ENCODE assay signal across 8 cellular contexts in the genomic region with DNA sequence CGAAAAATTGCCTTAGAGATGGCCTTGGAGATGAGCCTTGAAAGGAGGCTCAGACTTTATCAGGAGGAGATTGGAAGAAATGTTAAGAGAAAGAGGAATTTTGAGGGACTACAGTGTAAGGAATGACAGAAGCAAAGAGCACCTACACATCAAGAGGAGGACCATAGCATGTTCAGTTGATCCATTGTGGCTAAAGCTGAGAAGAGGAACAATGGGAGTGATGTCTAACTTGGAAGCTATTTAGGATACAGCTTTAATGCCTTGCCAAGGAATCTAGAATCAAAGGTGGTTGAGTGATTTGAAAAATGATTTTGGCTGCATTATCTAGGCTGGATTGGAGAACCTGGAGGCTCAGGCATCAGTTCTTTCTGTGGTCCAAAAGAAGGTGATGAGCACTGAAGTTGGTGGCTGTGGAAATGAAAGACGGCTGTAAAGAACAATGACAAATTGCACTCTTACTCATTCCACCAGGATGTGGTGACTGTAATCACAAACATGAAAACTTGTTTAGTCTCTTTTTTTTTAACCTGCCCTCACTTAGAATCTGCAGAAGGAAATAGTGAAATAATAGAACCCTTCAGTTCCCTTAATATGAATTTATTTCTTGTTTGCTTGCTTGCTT. TPM values are rescaled to one million over a fixed set of nuclear protein-coding genes. Genes with fewer than 3 reads are reported as not detected.
DNase-seq lines count a peak whose midpoint lies in the region; ATAC-seq and TF ChIP-seq lines count a peak whose summit lies in the region.

No MANE protein-coding gene starts in this region.

- H3K9ac ChIP-seq in smooth muscle cell (ENCODE audit: low read depth) = no peak overlapping the region

- peaks cover 6% of the 10 kb centered on the region for H3K4me1 ChIP-seq in smooth muscle cell (ENCODE audit: low read depth)

- no peaks in the 10 kb centered on the region for H3K36me3 ChIP-seq in smooth muscle cell (ENCODE audit: low read depth)

- intact Hi-C loops in activated CD4-positive, alpha-beta T cell treated with anti-CD3 and anti-CD28 coated beads for 36 hours (cut with DNase I, micrococcal nuclease) = loop anchor here (1.0 to 5.0 kb wide), 4 partner anchors 35 to 105 kb away; no protein-coding TSS in a partner anchor

- no peaks in the 10 kb centered on the region for H3F3A ChIP-seq in smooth muscle cell (ENCODE audit: low read depth)

- H3K4me1 Mint-ChIP-seq in activated CD4-positive, alpha-beta T cell treated with anti-CD3 and anti-CD28 coated beads for 36 hours = peaks cover 62% of the 10 kb centered on the region
- peaks cover 60% of the 10 kb centered on the region for H3K4me1 Mint-ChIP-seq in activated CD4-positive, alpha-beta memory T cell treated with anti-CD3 and anti-CD28 coated beads, Interleukin-2, amount 10 ng/mL, durations not matched to agents 7 days and 5 days

- H3K79me2 ChIP-seq in smooth muscle cell (ENCODE audit: low read depth) = peaks cover 45% of the 10 kb centered on the region

- no peak for TF ChIP-seq CTCF in smooth muscle cell (IDR thresholded peaks at IDR 0.05; ENCODE audit: borderline replicate concordance, insufficient read depth, poor library complexity, severe bottlenecking)

- 58% methylated on average over 2 of the region's 2 CpGs for WGBS in smooth muscle cell (ENCODE audit: low lambda C conversion rate)

- no peaks in the 10 kb centered on the region for H3K9me3 Mint-ChIP-seq in activated CD4-positive, alpha-beta T cell treated with anti-CD3 and anti-CD28 coated beads for 36 hours (ENCODE audit: low read depth)
- no peaks in the 10 kb centered on the region for H3K9me3 Mint-ChIP-seq in activated CD4-positive, alpha-beta memory T cell treated with anti-CD3 and anti-CD28 coated beads, Interleukin-2, amount 10 ng/mL, durations not matched to agents 7 days and 5 days

- H3K4me3 Mint-ChIP-seq in activated CD4-positive, alpha-beta T cell treated with anti-CD3 and anti-CD28 coated beads for 36 hours = peak overlapping the region; percentile 22
- no peak overlapping the region for H3K4me3 Mint-ChIP-seq in activated CD4-positive, alpha-beta memory T cell treated with anti-CD3 and anti-CD28 coated beads, Interleukin-2, amount 10 ng/mL, durations not matched to agents 7 days and 5 days

- no peak overlapping the region for H3K4me3 ChIP-seq in smooth muscle cell

- peak; percentile 49 for DNase-seq in activated CD4-positive, alpha-beta T cell treated with anti-CD3 and anti-CD28 coated beads for 36 hours
- no peak for DNase-seq in activated CD4-positive, alpha-beta T cell treated with anti-CD3 and anti-CD28 coated beads for 1 hour
- DNase-seq in activated CD4-positive, alpha-beta memory T cell treated with anti-CD3 and anti-CD28 coated beads, Interleukin-2, amount 10 ng/mL, durations not matched to agents 7 days and 5 days = peak; percentile 46
- DNase-seq in smooth muscle cell (lab: John Stamatoyannopoulos, UW; ENCODE audit: unreplicated experiment) (no peak), NCI-H345 (lab: John Stamatoyannopoulos, UW) (no peak), D341Med (ENCODE audit: low spot score) (no peak), glomerular visceral epithelial cell (ENCODE audit: extremely low spot score) (no peak)

- peak overlapping the region; percentile 73 for H3K27ac Mint-ChIP-seq in activated CD4-positive, alpha-beta T cell treated with anti-CD3 and anti-CD28 coated beads for 36 hours
- H3K27ac Mint-ChIP-seq in activated CD4-positive, alpha-beta memory T cell treated with anti-CD3 and anti-CD28 coated beads, Interleukin-2, amount 10 ng/mL, durations not matched to agents 7 days and 5 days = peak overlapping the region; percentile 60

- peak; percentile 77 for ATAC-seq in activated CD4-positive, alpha-beta T cell treated with anti-CD3 and anti-CD28 coated beads for 36 hours
- peak; percentile 52 for ATAC-seq in HG02938 (IDR thresholded peaks at IDR 0.05; ENCODE audit: unreplicated experiment)

- H3K36me3 Mint-ChIP-seq in activated CD4-positive, alpha-beta T cell treated with anti-CD3 and anti-CD28 coated beads for 36 hours (ENCODE audit: low read depth) = peaks cover 6% of the 10 kb centered on the region
- H3K36me3 Mint-ChIP-seq in activated CD4-positive, alpha-beta memory T cell treated with anti-CD3 and anti-CD28 coated beads, Interleukin-2, amount 10 ng/mL, durations not matched to agents 7 days and 5 days (ENCODE audit: low read depth) = no peaks in the 10 kb centered on the region

- H3K27ac ChIP-seq in smooth muscle cell (ENCODE audit: low read depth) = peak overlapping the region; percentile 53

- H2AFZ ChIP-seq in smooth muscle cell (ENCODE audit: low read depth) = no peak overlapping the region

- H3K9me3 ChIP-seq in smooth muscle cell (replicated peaks; ENCODE audit: low read depth) = no peaks in the 10 kb centered on the region

- H3K27me3 ChIP-seq in smooth muscle cell (ENCODE audit: low read depth) = no peaks in the 10 kb centered on the region

- H3K27me3 Mint-ChIP-seq in activated CD4-positive, alpha-beta T cell treated with anti-CD3 and anti-CD28 coated beads for 36 hours = no peaks in the 10 kb centered on the region
- H3K27me3 Mint-ChIP-seq in activated CD4-positive, alpha-beta memory T cell treated with anti-CD3 and anti-CD28 coated beads, Interleukin-2, amount 10 ng/mL, durations not matched to agents 7 days and 5 days = no peaks in the 10 kb centered on the region

- POLR2A ChIA-PET in activated CD4-positive, alpha-beta T cell treated with anti-CD3 and anti-CD28 coated beads for 36 hours (lab: Charles Lee) = interaction anchor here (0.5 kb wide), 1 partner anchor 30 kb away, joined by 3 read pairs; no protein-coding TSS in a partner anchor
- POLR2A ChIA-PET in activated CD4-positive, alpha-beta memory T cell treated with anti-CD3 and anti-CD28 coated beads, Interleukin-2, amount 10 ng/mL, durations not matched to agents 7 days and 5 days (lab: Charles Lee) = interaction anchor here (0.8 kb wide), 1 partner anchor 44 kb away, joined by 3 read pairs; the partner anchor contains the start of gene TOR3A

- H3K4me2 ChIP-seq in smooth muscle cell = peak overlapping the region; percentile 8

- CTCF ChIA-PET in activated CD4-positive, alpha-beta T cell treated with anti-CD3 and anti-CD28 coated beads for 36 hours (lab: Charles Lee) = interaction anchor here (2.0 kb wide), 1 partner anchor 10 kb away, joined by 5 read pairs; no protein-coding TSS in a partner anchor
- CTCF ChIA-PET in activated CD4-positive, alpha-beta memory T cell treated with anti-CD3 and anti-CD28 coated beads, Interleukin-2, amount 10 ng/mL, durations not matched to agents 7 days and 5 days (lab: Charles Lee) = interaction anchor here (0.7 kb wide), 1 partner anchor 264 kb away, joined by 4 read pairs; no protein-coding TSS in a partner anchor

- H4K20me1 ChIP-seq in smooth muscle cell (ENCODE audit: low read depth) = peaks cover 70% of the 10 kb centered on the region

RNA-seq across cellular contexts. Expression of gene FAM20B, which starts 11.3 kb away (rescaled TPM):
- 10 to 100 TPM; 21.7 to 35.8 TPM for total RNA-seq in activated CD4-positive, alpha-beta T cell treated with anti-CD3 and anti-CD28 coated beads for 36 hours
- 10 to 100 TPM; 25.5 to 27.2 TPM for total RNA-seq in activated CD4-positive, alpha-beta memory T cell treated with anti-CD3 and anti-CD28 coated beads, Interleukin-2, amount 10 ng/mL, durations not matched to agents 7 days and 5 days
- total RNA-seq in smooth muscle cell = 21.1 and 32.7 TPM in 2 replicates
- polyA plus RNA-seq in smooth muscle cell = 7.8 and 8.2 TPM in 2 replicates

RNA-seq across cellular contexts. Expression of gene TOR3A, which starts 44.9 kb away (rescaled TPM):
- total RNA-seq in activated CD4-positive, alpha-beta T cell treated with anti-CD3 and anti-CD28 coated beads for 36 hours = 10 to 100 TPM; 29.4 TPM
- 10 to 100 TPM; 47.1 to 51.5 TPM for total RNA-seq in activated CD4-positive, alpha-beta memory T cell treated with anti-CD3 and anti-CD28 coated beads, Interleukin-2, amount 10 ng/mL, durations not matched to agents 7 days and 5 days
- 11.6 and 13.0 TPM in 2 replicates for total RNA-seq in smooth muscle cell
- polyA plus RNA-seq in smooth muscle cell = 16.6 and 20.6 TPM in 2 replicates

Comparison
In these comparisons a context has a peak if more than half of its experiments do, and no peak if none do; other contexts are left out.
1. DNase-seq: peak in activated CD4-positive, alpha-beta T cell treated with anti-CD3 and anti-CD28 coated beads for 36 hours (single experiment) and activated CD4-positive, alpha-beta memory T cell treated with anti-CD3 and anti-CD28 coated beads, Interleukin-2, amount 10 ng/mL, durations not matched to agents 7 days and 5 days (single experiment); none in activated CD4-positive, alpha-beta T cell treated with anti-CD3 and anti-CD28 coated beads for 1 hour (single experiment), smooth muscle cell (single experiment), NCI-H345 (single experiment), D341Med (single experiment) and glomerular visceral epithelial cell (single experiment).